In the genomic region with DNA sequence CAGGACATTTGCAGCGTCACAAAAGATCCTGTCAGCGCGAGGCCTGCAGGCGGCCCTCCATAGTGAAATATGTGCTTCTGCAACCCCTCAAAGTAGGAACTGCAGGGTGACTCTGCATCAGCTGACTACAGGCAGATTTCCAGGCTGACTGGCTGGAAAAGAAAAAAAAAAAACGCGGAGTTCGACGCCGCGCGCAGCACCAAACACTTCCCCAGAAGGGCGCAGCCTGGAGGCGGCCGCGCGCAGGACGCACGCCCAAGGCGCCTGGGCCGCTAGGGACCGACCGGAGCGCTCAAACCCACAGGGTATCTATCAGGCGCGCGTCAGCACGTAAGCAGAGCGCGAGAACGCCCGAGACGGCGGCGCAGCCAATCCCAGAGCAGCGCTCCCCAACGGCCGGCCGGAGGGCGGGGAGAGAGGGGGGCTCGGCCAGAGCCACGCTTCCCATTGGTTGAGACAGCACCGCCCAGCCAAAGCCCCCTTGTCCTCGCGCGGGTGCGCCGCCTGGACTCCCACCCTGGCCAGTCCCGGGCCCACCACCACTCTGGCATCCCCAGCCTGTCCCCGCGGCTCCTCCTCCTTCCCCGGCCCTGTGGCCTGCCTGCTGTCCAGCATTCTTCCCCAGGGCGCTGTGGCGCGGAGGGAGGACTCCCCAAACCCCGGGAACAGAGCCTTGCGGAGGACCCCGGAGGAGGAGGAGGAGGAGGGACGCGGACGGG, we compare ENCODE assay signal across 8 cellular contexts. TPM values are rescaled to one million over a fixed set of nuclear protein-coding genes. Genes with fewer than 3 reads are reported as not detected.
DNase-seq lines count a peak whose midpoint lies in the region; ATAC-seq and TF ChIP-seq lines count a peak whose summit lies in the region.

No MANE protein-coding gene starts in this region.

- H3K9me3 ChIP-seq in PC-9 (ENCODE audit: insufficient read depth, low read depth) (no peaks in the 10 kb centered on the region), esophagus muscularis mucosa (no peaks in the 10 kb centered on the region), muscle layer of duodenum (ENCODE audit: control insufficient read depth in 1 of 2, low read length in 2 of 2) (no peaks in the 10 kb centered on the region)

- H3F3A ChIP-seq in PC-9 (ENCODE audit: insufficient read depth, low read depth): peaks cover 6% of the 10 kb centered on the region; the same call in 1 of the 2 replicates

- intact Hi-C loops in PC-9 (cut with micrococcal nuclease; ENCODE audit: unreplicated experiment): loop anchor here (1.0 to 2.0 kb wide), 2 partner anchors 13 to 38 kb away; no protein-coding TSS in a partner anchor
- intact Hi-C loops in esophagus muscularis mucosa (cut with DNase I): no loop called here

- H2AFZ ChIP-seq in PC-9: peak overlapping the region; percentile 87

- H3K27me3 ChIP-seq in PC-9 (ENCODE audit: insufficient read depth, low read depth) (no peaks in the 10 kb centered on the region), esophagus muscularis mucosa (peaks cover 0 to 23% (median 0%) of the 10 kb centered on the region in 4 donors), muscle layer of duodenum (ENCODE audit: low read depth, low read length) (no peaks in the 10 kb centered on the region)

- no TSS peak for BruUV-seq in PC-9 (replicated peaks; lab: Mats Ljungman, UMichigan)

- H3K4me3 ChIP-seq in PC-9 (peak overlapping the region; percentile 75), esophagus muscularis mucosa (peak overlapping the region; percentile 65 to 91 (median 81)), muscle layer of duodenum (ENCODE audit: low read depth in 1 of 2, low read length in 2 of 2) (peak overlapping the region; percentile 84 to 88)

- DNase-seq in DMS79 (lab: John Stamatoyannopoulos, UW) (peak; percentile 97), KG1 (lab: John Stamatoyannopoulos, UW) (peak; percentile 96), PC-9 (peak; percentile 94 to 99), esophagus muscularis mucosa (ENCODE audit: extremely low spot score) (peak; percentile 98)
- peak; percentile 94 to 96 for DNase-seq in activated T-cell treated with anti-CD3 and anti-CD28 coated beads, Interleukin-2, amount 50 U/mL, for 48 hours
- peak; percentile 81 for DNase-seq in stimulated activated CD8-positive, alpha-beta memory T cell treated with anti-CD3 and anti-CD28 coated beads, Interleukin-7, amount 100 ng/mL, for 24 hours (ENCODE audit: low read depth)

- 1% methylated on average over 41 of the region's 60 CpGs for WGBS in esophagus muscularis mucosa

- peaks cover 14% of the 10 kb centered on the region for H3K4me1 ChIP-seq in PC-9 (replicated peaks; ENCODE audit: insufficient read depth)
- peaks cover 21 to 37% (median 29%) of the 10 kb centered on the region in 4 donors for H3K4me1 ChIP-seq in esophagus muscularis mucosa
- peaks cover 5 to 19% of the 10 kb centered on the region in 2 donors for H3K4me1 ChIP-seq in muscle layer of duodenum (ENCODE audit: control insufficient read depth in 1 of 2, insufficient read depth in 2 of 2, low read length in 2 of 2)

- TF ChIP-seq POLR2A in esophagus muscularis mucosa (IDR thresholded peaks at IDR 0.05; ENCODE audit: low read depth): peak; percentile 35

- ATAC-seq in GM21717 (IDR thresholded peaks at IDR 0.05; ENCODE audit: unreplicated experiment): peak; percentile 97

- H4K20me1 ChIP-seq in PC-9 (ENCODE audit: insufficient read depth): no peaks in the 10 kb centered on the region

- H3K36me3 ChIP-seq in PC-9 (ENCODE audit: low read depth) (no peaks in the 10 kb centered on the region), esophagus muscularis mucosa (no peaks in the 10 kb centered on the region), muscle layer of duodenum (ENCODE audit: control insufficient read depth in 1 of 2, insufficient read depth in 2 of 2, low read length in 2 of 2) (no peaks in the 10 kb centered on the region)

- H3K9me2 ChIP-seq in PC-9 (ENCODE audit: insufficient read depth): no peaks in the 10 kb centered on the region; the same call in 1 of the 2 replicates

- CTCF ChIA-PET in PC-9 (lab: Charles Lee): no interaction called here

- H3K27ac ChIP-seq in PC-9 (peak overlapping the region; percentile 34), esophagus muscularis mucosa (replicated peaks in 1 of 4) (peak overlapping the region; percentile 89 to 99 (median 94)), muscle layer of duodenum (ENCODE audit: low read length) (peak overlapping the region; percentile 87)

- TF ChIP-seq CTCF in PC-9 (conservative IDR thresholded peaks at IDR 0.05): peak; percentile 68; the same call in 1 of the 2 replicates
- peak; percentile 29 to 58 (median 42) for TF ChIP-seq CTCF in esophagus muscularis mucosa (IDR thresholded peaks at IDR 0.05)

- TF ChIP-seq EP300 in esophagus muscularis mucosa (IDR thresholded peaks at IDR 0.05): no peak

- peaks cover 9% of the 10 kb centered on the region; the same call in 1 of the 2 replicates for H3K79me2 ChIP-seq in PC-9 (ENCODE audit: low read depth)

- peak overlapping the region; percentile 78 for H3K4me2 ChIP-seq in PC-9

- POLR2A ChIA-PET in PC-9 (lab: Charles Lee; ENCODE audit: unreplicated experiment): interaction anchor here (0.6 kb wide), 1 partner anchor 49 kb away, joined by 3 read pairs; no protein-coding TSS in a partner anchor

RNA-seq across cellular contexts. Expression of a gene that starts 1.0 kb away (rescaled TPM):
- total RNA-seq in PC-9 (2021) (51.7 and 55.1 TPM in 2 replicates), esophagus muscularis mucosa (10 to 100 TPM in 3 of 4 donors, 1 to 10 TPM in 1; 9.1 to 18.7 (median 14.6) TPM)

Comparison
In these comparisons a context has a peak if more than half of its experiments do, and no peak if none do; other contexts are left out.
1. Peak in every context shown above with its lines: DNase-seq, ATAC-seq, H3K4me3 ChIP-seq and H3K27ac ChIP-seq.
2. H3K27ac ChIP-seq: peak in every context shown above with its lines; median percentile 94 in esophagus muscularis mucosa; 87 in muscle layer of duodenum; 34 in PC-9.